ENCODE assay signal across 8 cellular contexts in genomic region chr17:32143525-32143865, GRCh38. TPM values are rescaled to one million over a fixed set of nuclear protein-coding genes. Genes with fewer than 3 reads are reported as not detected.
DNase-seq lines count a peak whose midpoint lies in the region; ATAC-seq lines count a peak whose summit lies in the region.

No MANE protein-coding gene starts in this region.

- no peak for DNase-seq in T-helper 2 cell treated with Interferon-gamma antibody and Interleukin-4, amounts not matched to agents 5 μg/mL and 100 μg/mL, for 36 hours (ENCODE audit: low spot score)
- no peak for DNase-seq in T-helper 2 cell
- DNase-seq in activated T-helper 1 cell treated with anti-CD3 and anti-CD28 coated beads, Interleukin-12 subunit alpha, Interleukin-12 subunit beta, Interleukin-2, Interleukin-4 antibody, amounts not matched to agents 30 ng/mL and 10 ng/mL and 1 ng/mL, durations not matched to agents 14 hours and 24 hours and 36 hours (ENCODE audit: low spot score) = no peak
- DNase-seq in DMS79 (lab: John Stamatoyannopoulos, UW) = no peak
- no peak for DNase-seq in NCI-H82 treated with DMSO at 0.1 percent for 48 hours (lab: John Stamatoyannopoulos, UW; ENCODE audit: unreplicated experiment)

- H3K27ac ChIP-seq in iPS-20b (ENCODE audit: low read length) (no peak overlapping the region), temporal lobe (ENCODE audit: low read depth, low read length) (peak overlapping the region; percentile 69)

- H3K27me3 ChIP-seq in iPS-20b (ENCODE audit: insufficient read depth, low read length) = no peaks in the 10 kb centered on the region

- no peaks in the 10 kb centered on the region for H3K9me3 Mint-ChIP-seq in T-helper 2 cell treated with Interferon-gamma antibody and Interleukin-4, amounts not matched to agents 5 μg/mL and 100 μg/mL, for 36 hours
- no peaks in the 10 kb centered on the region for H3K9me3 Mint-ChIP-seq in activated T-helper 1 cell treated with anti-CD3 and anti-CD28 coated beads, Interleukin-12 subunit alpha, Interleukin-12 subunit beta, Interleukin-2, Interleukin-4 antibody, amounts not matched to agents 30 ng/mL and 10 ng/mL and 1 ng/mL, durations not matched to agents 14 hours and 24 hours and 36 hours

- peak overlapping the region; percentile 99 for H3K4me3 ChIP-seq in iPS-20b (ENCODE audit: low read length)

- peaks cover 12% of the 10 kb centered on the region for H3K4me1 ChIP-seq in iPS-20b (ENCODE audit: insufficient read depth, low read length)

- peak overlapping the region; percentile 88; the same call in 1 of the 2 replicates for H3K9ac ChIP-seq in iPS-20b (ENCODE audit: low read depth, low read length)

- ATAC-seq in HG03280 (IDR thresholded peaks at IDR 0.05; ENCODE audit: unreplicated experiment) = no peak

- H3K27ac Mint-ChIP-seq in T-helper 2 cell treated with Interferon-gamma antibody and Interleukin-4, amounts not matched to agents 5 μg/mL and 100 μg/mL, for 36 hours = peak overlapping the region; percentile 55
- H3K27ac Mint-ChIP-seq in activated T-helper 1 cell treated with anti-CD3 and anti-CD28 coated beads, Interleukin-12 subunit alpha, Interleukin-12 subunit beta, Interleukin-2, Interleukin-4 antibody, amounts not matched to agents 30 ng/mL and 10 ng/mL and 1 ng/mL, durations not matched to agents 14 hours and 24 hours and 36 hours = peak overlapping the region; percentile 29

- H3K4me1 Mint-ChIP-seq in T-helper 2 cell treated with Interferon-gamma antibody and Interleukin-4, amounts not matched to agents 5 μg/mL and 100 μg/mL, for 36 hours (ENCODE audit: low read depth) = peaks cover 20% of the 10 kb centered on the region
- H3K4me1 Mint-ChIP-seq in activated T-helper 1 cell treated with anti-CD3 and anti-CD28 coated beads, Interleukin-12 subunit alpha, Interleukin-12 subunit beta, Interleukin-2, Interleukin-4 antibody, amounts not matched to agents 30 ng/mL and 10 ng/mL and 1 ng/mL, durations not matched to agents 14 hours and 24 hours and 36 hours (ENCODE audit: low read depth) = peaks cover 28% of the 10 kb centered on the region

- intact Hi-C loops in activated T-helper 1 cell treated with anti-CD3 and anti-CD28 coated beads, Interleukin-12 subunit alpha, Interleukin-12 subunit beta, Interleukin-2, Interleukin-4 antibody, amounts not matched to agents 30 ng/mL and 10 ng/mL and 1 ng/mL, durations not matched to agents 14 hours and 24 hours and 36 hours (cut with micrococcal nuclease) = loop anchor here (5.0 kb wide), 1 partner anchor 209 kb away; the partner anchor contains the start of gene ZNF207

- H3K4me3 Mint-ChIP-seq in T-helper 2 cell treated with Interferon-gamma antibody and Interleukin-4, amounts not matched to agents 5 μg/mL and 100 μg/mL, for 36 hours = peak overlapping the region; percentile 99
- H3K4me3 Mint-ChIP-seq in activated T-helper 1 cell treated with anti-CD3 and anti-CD28 coated beads, Interleukin-12 subunit alpha, Interleukin-12 subunit beta, Interleukin-2, Interleukin-4 antibody, amounts not matched to agents 30 ng/mL and 10 ng/mL and 1 ng/mL, durations not matched to agents 14 hours and 24 hours and 36 hours = peak overlapping the region; percentile 96

- no peaks in the 10 kb centered on the region for H3K9me3 ChIP-seq in iPS-20b (ENCODE audit: insufficient read depth, low read depth, low read length)

- peaks cover 4% of the 10 kb centered on the region for H3K36me3 Mint-ChIP-seq in T-helper 2 cell treated with Interferon-gamma antibody and Interleukin-4, amounts not matched to agents 5 μg/mL and 100 μg/mL, for 36 hours (ENCODE audit: low read depth)
- H3K36me3 Mint-ChIP-seq in activated T-helper 1 cell treated with anti-CD3 and anti-CD28 coated beads, Interleukin-12 subunit alpha, Interleukin-12 subunit beta, Interleukin-2, Interleukin-4 antibody, amounts not matched to agents 30 ng/mL and 10 ng/mL and 1 ng/mL, durations not matched to agents 14 hours and 24 hours and 36 hours (ENCODE audit: low read depth) = no peaks in the 10 kb centered on the region

- no peaks in the 10 kb centered on the region for H3K27me3 Mint-ChIP-seq in T-helper 2 cell treated with Interferon-gamma antibody and Interleukin-4, amounts not matched to agents 5 μg/mL and 100 μg/mL, for 36 hours (ENCODE audit: low read depth)
- H3K27me3 Mint-ChIP-seq in activated T-helper 1 cell treated with anti-CD3 and anti-CD28 coated beads, Interleukin-12 subunit alpha, Interleukin-12 subunit beta, Interleukin-2, Interleukin-4 antibody, amounts not matched to agents 30 ng/mL and 10 ng/mL and 1 ng/mL, durations not matched to agents 14 hours and 24 hours and 36 hours (ENCODE audit: insufficient read depth) = no peaks in the 10 kb centered on the region

- no peaks in the 10 kb centered on the region for H3K36me3 ChIP-seq in iPS-20b (ENCODE audit: insufficient read depth, low read depth, low read length)

RNA-seq across cellular contexts. Expression of gene RHOT1, which starts 1.2 kb away (rescaled TPM):
- total RNA-seq in activated T-helper 1 cell treated with anti-CD3 and anti-CD28 coated beads, Interleukin-12 subunit alpha, Interleukin-12 subunit beta, Interleukin-2, Interleukin-4 antibody, amounts not matched to agents 30 ng/mL and 10 ng/mL and 1 ng/mL, durations not matched to agents 14 hours and 24 hours and 36 hours = 25.9 and 27.2 TPM in 2 replicates
- total RNA-seq in temporal lobe = 87.0 TPM
